Comparison of ENCODE assay signal across 32 cellular contexts in genomic region chr2:33425156-33425555, GRCh38. TPM values are rescaled to one million over a fixed set of nuclear protein-coding genes. Genes with fewer than 3 reads are reported as not detected.
DNase-seq lines count a peak whose midpoint lies in the region; ATAC-seq, FAIRE-seq and TF ChIP-seq lines count a peak whose summit lies in the region.
"Had no signal": no experiment of that assay in that cellular context is flagged by ENCODE, and none has a peak within 500 bp of the region (broad histone marks: within the 10 kb centered on the region; RNA-seq: fewer than 3 reads in every experiment).

No MANE protein-coding gene starts in this region.

- in situ Hi-C loops in IMR-90 (cut with MboI; ENCODE audit: low sequenced_read_pairs): no loop called here

- peak overlapping the region; percentile 55 to 76; a peak in 3 of 4 replicates for H4K8ac ChIP-seq in IMR-90 (ENCODE audit: low read depth in 2 of 2, low read length in 2 of 2)

- H3K27me3 ChIP-seq in SK-N-SH (ENCODE audit: insufficient read depth) (no peaks in the 10 kb centered on the region), IMR-90 (ENCODE audit: control insufficient read depth, insufficient read depth, low read length) (no peaks in the 10 kb centered on the region), endothelial cell of umbilical vein (ENCODE audit: control insufficient read depth in 2 of 2, insufficient read depth in 2 of 2, low read length in 2 of 2) (no peaks in the 10 kb centered on the region), smooth muscle cell (ENCODE audit: low read depth) (no peaks in the 10 kb centered on the region), testis (no peaks in the 10 kb centered on the region), neural progenitor cell (no peaks in the 10 kb centered on the region)

- peak overlapping the region; percentile 46; the same call in 1 of the 2 replicates for H4K5ac ChIP-seq in IMR-90 (ENCODE audit: low read depth, low read length)

- H2BK20ac ChIP-seq in IMR-90 (ENCODE audit: low read depth, low read length): peak overlapping the region; percentile 97

- peaks cover 2% of the 10 kb centered on the region for H3K27me3 Mint-ChIP-seq in neural progenitor cell (ENCODE audit: insufficient read depth, low read depth)

- H3K4me3 Mint-ChIP-seq in neural progenitor cell: no peak overlapping the region
- H3K4me3 Mint-ChIP-seq: CD4-positive, alpha-beta memory T cell had no signal

- H3K4me3 ChIP-seq in SK-N-SH (ENCODE audit: low read depth in 2 of 2, low read length in 1 of 2) (no peak overlapping the region), IMR-90 (ENCODE audit: insufficient read depth, low read depth, low read length) (no peak overlapping the region), endothelial cell of umbilical vein (replicated peaks in 1 of 3; ENCODE audit: insufficient read depth in 1 of 3, low read depth in 1 of 3, low read length in 3 of 3) (no peak overlapping the region), smooth muscle cell (no peak overlapping the region), testis (no peak overlapping the region), neural progenitor cell (no peak overlapping the region)
- H3K4me3 ChIP-seq: K562, PC-9 had no signal

- CTCF ChIA-PET in SK-N-SH (lab: Yijun Ruan, JAX): no interaction called here
- CTCF ChIA-PET in IMR-90 (lab: Yijun Ruan, JAX): interaction anchor here (0.9 kb wide), 1 partner anchor 150 kb away, joined by 3 read pairs; no protein-coding TSS in a partner anchor
- CTCF ChIA-PET in endothelial cell of umbilical vein (lab: Charles Lee): interaction anchor here (0.7 to 1.6 kb wide), 4 partner anchors 11 to 29 kb away, joined by 3 to 7 read pairs (median 4); no protein-coding TSS in a partner anchor

- WGBS in SK-N-SH (ENCODE audit: low lambda C conversion rate): 68% methylated on average over 1 of the region's 1 CpG
- WGBS in IMR-90 (ENCODE audit: extremely low coverage in 2 of 2, insufficient read length in 1 of 2), 2 experiments: no CpG with 5 or more reads among the region's 1 CpG
- 88% methylated on average over 1 of the region's 1 CpG for WGBS in smooth muscle cell (ENCODE audit: low lambda C conversion rate)
- 96 to 100% methylated on average over 1 of the region's 1 CpG for WGBS in testis, 2 donors

- TF ChIP-seq CTCF in SK-N-SH (IDR thresholded peaks at IDR 0.05) (no peak), IMR-90 (conservative IDR thresholded peaks at IDR 0.05; ENCODE audit: low read depth, low read length) (no peak), endothelial cell of umbilical vein (IDR thresholded peaks at IDR 0.05; ENCODE audit: extremely low read depth in 1 of 2, insufficient read depth in 1 of 2, low read depth in 1 of 2, low read length in 2 of 2) (no peak), smooth muscle cell (IDR thresholded peaks at IDR 0.05; ENCODE audit: borderline replicate concordance, insufficient read depth, poor library complexity, severe bottlenecking) (no peak), testis (IDR thresholded peaks at IDR 0.05) (no peak), neural progenitor cell (IDR thresholded peaks at IDR 0.05) (no peak)

- no peak overlapping the region for H3K27ac Mint-ChIP-seq in neural progenitor cell
- H3K27ac Mint-ChIP-seq: CD4-positive, alpha-beta memory T cell had no signal

- peak overlapping the region; percentile 41 for H2BK5ac ChIP-seq in IMR-90 (ENCODE audit: low read depth, low read length, poor library complexity, severe bottlenecking)

- POLR2A ChIA-PET in SK-N-SH (lab: Yijun Ruan, JAX): no interaction called here
- POLR2A ChIA-PET in IMR-90 (lab: Charles Lee; ENCODE audit: unreplicated experiment): no interaction called here
- POLR2A ChIA-PET in endothelial cell of umbilical vein (lab: Charles Lee): no interaction called here

- peak overlapping the region; percentile 86 for H4K91ac ChIP-seq in IMR-90 (ENCODE audit: insufficient read depth, low read depth, low read length)

- H2BK15ac ChIP-seq in IMR-90 (ENCODE audit: low read depth, low read length): peak overlapping the region; percentile 93; the same call in 2 of the 3 replicates

- H4K20me1 ChIP-seq in SK-N-SH (ENCODE audit: insufficient read depth) (no peaks in the 10 kb centered on the region), IMR-90 (ENCODE audit: insufficient read depth, low read length) (no peaks in the 10 kb centered on the region), endothelial cell of umbilical vein (replicated peaks; ENCODE audit: control insufficient read depth, extremely low read depth, insufficient read depth, low read length) (no peaks in the 10 kb centered on the region), smooth muscle cell (ENCODE audit: low read depth) (no peaks in the 10 kb centered on the region), neural progenitor cell (ENCODE audit: low read depth) (no peaks in the 10 kb centered on the region)

- H3K23ac ChIP-seq in IMR-90 (ENCODE audit: low read depth, low read length): peak overlapping the region; percentile 49; the same call in 1 of the 2 replicates

- H3K36me3 ChIP-seq in SK-N-SH (replicated peaks in 1 of 2; ENCODE audit: control insufficient read depth in 1 of 2, insufficient read depth in 2 of 2, low read length in 1 of 2): no peaks in the 10 kb centered on the region
- H3K36me3 ChIP-seq in IMR-90 (ENCODE audit: control insufficient read depth, insufficient read depth, low read length): no peaks in the 10 kb centered on the region
- H3K36me3 ChIP-seq in endothelial cell of umbilical vein (ENCODE audit: control insufficient read depth in 2 of 2, extremely low read depth in 1 of 2, insufficient read depth in 2 of 2, low read length in 2 of 2): no peaks in the 10 kb centered on the region
- no peaks in the 10 kb centered on the region for H3K36me3 ChIP-seq in smooth muscle cell (ENCODE audit: low read depth)
- H3K36me3 ChIP-seq in testis (ENCODE audit: low read depth, missing control alignments): no peaks in the 10 kb centered on the region
- no peaks in the 10 kb centered on the region for H3K36me3 ChIP-seq in neural progenitor cell

- H3K56ac ChIP-seq in IMR-90 (ENCODE audit: extremely low read depth, insufficient read depth, low read length): 0 out of 2 replicates have a peak overlapping the region, but pooled peaks have one; percentile 33

- H2BK120ac ChIP-seq in IMR-90 (ENCODE audit: low read depth, low read length): peak overlapping the region; percentile 96

- H3F3A ChIP-seq in SK-N-SH (replicated peaks; ENCODE audit: insufficient read depth) (peaks cover 50% of the 10 kb centered on the region), smooth muscle cell (ENCODE audit: low read depth) (no peaks in the 10 kb centered on the region), neural progenitor cell (ENCODE audit: low read depth) (no peaks in the 10 kb centered on the region)

- no peaks in the 10 kb centered on the region for H3K9me3 ChIP-seq in SK-N-SH
- no peaks in the 10 kb centered on the region for H3K9me3 ChIP-seq in IMR-90 (ENCODE audit: control insufficient read depth, insufficient read depth, low read length)
- no peaks in the 10 kb centered on the region for H3K9me3 ChIP-seq in endothelial cell of umbilical vein (replicated peaks; ENCODE audit: control insufficient read depth, insufficient read depth, low read length)
- H3K9me3 ChIP-seq in smooth muscle cell (replicated peaks; ENCODE audit: low read depth): no peaks in the 10 kb centered on the region
- no peaks in the 10 kb centered on the region for H3K9me3 ChIP-seq in testis
- no peaks in the 10 kb centered on the region for H3K9me3 ChIP-seq in neural progenitor cell (ENCODE audit: low read depth)

- peak overlapping the region; percentile 92 for H3K14ac ChIP-seq in IMR-90 (replicated peaks; ENCODE audit: low read depth, low read length)

- TF ChIP-seq RAD21 in SK-N-SH (IDR thresholded peaks at IDR 0.05; ENCODE audit: low read length) (no peak), IMR-90 (IDR thresholded peaks at IDR 0.05; ENCODE audit: low read length) (no peak)

- H3K9me2 ChIP-seq in SK-N-SH: no peaks in the 10 kb centered on the region

- peak overlapping the region; percentile 73; the same call in 1 of the 2 replicates for H3K18ac ChIP-seq in IMR-90 (ENCODE audit: low read depth, low read length)

- H3K4me1 ChIP-seq in SK-N-SH (ENCODE audit: control insufficient read depth in 1 of 2, insufficient read depth in 2 of 2, low read depth in 1 of 2, low read length in 1 of 2): peaks cover 0 to 23% of the 10 kb centered on the region in 2 experiments; a peak in 2 of 4 replicates
- peaks cover 16% of the 10 kb centered on the region for H3K4me1 ChIP-seq in IMR-90 (ENCODE audit: control insufficient read depth, insufficient read depth, low read length)
- H3K4me1 ChIP-seq in endothelial cell of umbilical vein (ENCODE audit: control insufficient read depth, extremely low read depth, insufficient read depth, low read length): peaks cover 20% of the 10 kb centered on the region
- H3K4me1 ChIP-seq in smooth muscle cell (ENCODE audit: low read depth): no peaks in the 10 kb centered on the region
- H3K4me1 ChIP-seq in testis: no peaks in the 10 kb centered on the region
- no peaks in the 10 kb centered on the region for H3K4me1 ChIP-seq in neural progenitor cell

- peaks cover 2% of the 10 kb centered on the region for H3K9me3 Mint-ChIP-seq in neural progenitor cell

- TF ChIP-seq EP300 in SK-N-SH (IDR thresholded peaks at IDR 0.05; ENCODE audit: borderline replicate concordance in 1 of 2, low read depth in 1 of 2, low read length in 1 of 2): no peak

- no peak for TF ChIP-seq POLR2A in IMR-90 (IDR thresholded peaks at IDR 0.05; ENCODE audit: low read depth, low read length)
- TF ChIP-seq POLR2A in endothelial cell of umbilical vein (IDR thresholded peaks at IDR 0.05; ENCODE audit: low read depth, low read length): no peak
- TF ChIP-seq POLR2A in testis (IDR thresholded peaks at IDR 0.05): no peak

- H3K4me2 ChIP-seq in SK-N-SH: no peak overlapping the region
- H3K4me2 ChIP-seq in IMR-90 (ENCODE audit: low read depth, low read length): no peak overlapping the region
- H3K4me2 ChIP-seq in endothelial cell of umbilical vein (ENCODE audit: insufficient read depth, low read length): no peak overlapping the region
- no peak overlapping the region for H3K4me2 ChIP-seq in smooth muscle cell
- H3K4me2 ChIP-seq in neural progenitor cell: no peak overlapping the region
- H3K4me2 ChIP-seq: PC-9 had no signal

- ATAC-seq in SK-N-SH treated with all-trans-retinoic acid at 6 μM for 48 hours (no peak), IMR-90 (ENCODE audit: low read depth) (no peak)
- ATAC-seq: HepG2, K562 had no signal

- peak overlapping the region; percentile 20 for H2AK9ac ChIP-seq in IMR-90 (replicated peaks; ENCODE audit: low read depth, low read length, poor library complexity)

- peaks cover 18% of the 10 kb centered on the region; the same call in 1 of the 2 replicates for H3K9me1 ChIP-seq in IMR-90 (ENCODE audit: insufficient read depth, low read length)
- H3K9me1 ChIP-seq in endothelial cell of umbilical vein (replicated peaks; ENCODE audit: control insufficient read depth, extremely low read depth, insufficient read depth, low read length): no peaks in the 10 kb centered on the region

- H3K9ac ChIP-seq in SK-N-SH (peak overlapping the region; percentile 4; the same call in 1 of the 2 replicates), IMR-90 (ENCODE audit: low read depth, low read length) (no peak overlapping the region), endothelial cell of umbilical vein (replicated peaks; ENCODE audit: extremely low read depth, insufficient read depth, low read length) (no peak overlapping the region), smooth muscle cell (ENCODE audit: low read depth) (no peak overlapping the region), neural progenitor cell (no peak overlapping the region)

- H3K4ac ChIP-seq in IMR-90 (ENCODE audit: low read depth, low read length): peak overlapping the region; percentile 95

- intact Hi-C loops in IMR-90 (cut with micrococcal nuclease): no loop called here
- intact Hi-C loops in endothelial cell of umbilical vein (cut with micrococcal nuclease): no loop called here
- intact Hi-C loops in testis (cut with DNase I; ENCODE audit: low total_unique reads): no loop called here

- no peaks in the 10 kb centered on the region for H3K79me1 ChIP-seq in IMR-90 (ENCODE audit: low read depth in 1 of 2, low read length in 2 of 2)

- H3K27ac ChIP-seq in SK-N-SH (ENCODE audit: low read depth in 2 of 2, low read length in 1 of 2): peak overlapping the region; percentile 59 to 91; a peak in 3 of 4 replicates
- H3K27ac ChIP-seq in IMR-90 (ENCODE audit: insufficient read depth, low read length): no peak overlapping the region
- peak overlapping the region; percentile 12 for H3K27ac ChIP-seq in endothelial cell of umbilical vein (ENCODE audit: insufficient read depth, low read depth, low read length)
- peak overlapping the region; percentile 65 for H3K27ac ChIP-seq in smooth muscle cell (ENCODE audit: low read depth)
- no peak overlapping the region for H3K27ac ChIP-seq in testis
- H3K27ac ChIP-seq in neural progenitor cell: no peak overlapping the region
- H3K27ac ChIP-seq: 22Rv1, HL-60, PC-9 had no signal

- H2AFZ ChIP-seq in SK-N-SH (ENCODE audit: low read depth): no peak overlapping the region
- no peak overlapping the region for H2AFZ ChIP-seq in IMR-90 (replicated peaks; ENCODE audit: low read length, poor library complexity)
- no peak overlapping the region for H2AFZ ChIP-seq in endothelial cell of umbilical vein (ENCODE audit: low read depth, low read length)
- H2AFZ ChIP-seq in smooth muscle cell (ENCODE audit: low read depth): no peak overlapping the region
- no peak overlapping the region for H2AFZ ChIP-seq in neural progenitor cell (replicated peaks)
- H2AFZ ChIP-seq: PC-9 had no signal

- BruUV-seq in IMR-90 (replicated peaks; lab: Mats Ljungman, UMichigan) (no TSS peak), endothelial cell of umbilical vein (replicated peaks; lab: Mats Ljungman, UMichigan) (no TSS peak)

- peaks cover 1% of the 10 kb centered on the region for H3K36me3 Mint-ChIP-seq in neural progenitor cell
- H3K36me3 Mint-ChIP-seq: CD4-positive, alpha-beta memory T cell had no signal

- H3K4me1 Mint-ChIP-seq in neural progenitor cell: no peaks in the 10 kb centered on the region
- H3K4me1 Mint-ChIP-seq: CD4-positive, alpha-beta memory T cell had no signal

- H2AK5ac ChIP-seq in IMR-90 (ENCODE audit: low read depth, low read length): peak overlapping the region; percentile 87

- DNase-seq in SK-N-SH (no peak), IMR-90 (no peak), endothelial cell of umbilical vein (ENCODE audit: low read depth, low spot score) (no peak), smooth muscle cell (lab: John Stamatoyannopoulos, UW; ENCODE audit: unreplicated experiment) (no peak), ureter (ENCODE audit: low spot score) (no peak), testis (no peak), neural progenitor cell (ENCODE audit: low spot score) (no peak)
- DNase-seq: C1 segment of cervical spinal cord; CD4-positive, alpha-beta memory T cell; COR-L47; GF-D8; Kasumi-1; MV-4-11; NCI-H1105; NCI-H1436 treated with DMSO at 0.1 percent for 48 hours; NCI-H187 treated with DMSO at 0.1 percent for 48 hours; NCI-H2171 treated with DMSO at 0.1 percent for 48 hours; NCI-H446; NCI-H524 treated with DMSO at 0.1 percent for 48 hours; NCI-H82; NK-92 treated with Interleukin-12 subunit alpha and Interleukin-12 subunit beta, amount 100 ng/mL, for 24 hours; PC-9; Right ventricle myocardium superior; RPMI8226; SW 1271 had no signal

- no peak for FAIRE-seq in endothelial cell of umbilical vein (lab: Jason Lieb, UNC)
- FAIRE-seq: GM12891, H1, HepG2, K562 had no signal

- H3K79me2 ChIP-seq in SK-N-SH (ENCODE audit: insufficient read depth) (no peaks in the 10 kb centered on the region), endothelial cell of umbilical vein (ENCODE audit: control insufficient read depth, insufficient read depth, low read length) (no peaks in the 10 kb centered on the region), smooth muscle cell (ENCODE audit: low read depth) (no peaks in the 10 kb centered on the region), neural progenitor cell (ENCODE audit: low read depth) (no peaks in the 10 kb centered on the region)

- dilution Hi-C loops in IMR-90 (cut with HindIII; ENCODE audit: low sequenced_read_pairs, unreplicated experiment) (no loop called here), endothelial cell of umbilical vein (cut with MboI; ENCODE audit: extremely low pct_ligation_motif_present, low sequenced_read_pairs) (no loop called here)

RNA-seq across cellular contexts. Expression of gene RASGRP3, which starts 51.3 kb away (rescaled TPM):
- polyA plus RNA-seq in SK-N-SH (2012; rRNA removed): 72.5 and 152 TPM in 2 replicates
- 26.2 and 31.8 TPM in 2 replicates for polyA plus RNA-seq in SK-N-SH (2012; cell fraction: cytosol; rRNA removed)
- 604 and 757 TPM in 2 replicates for polyA plus RNA-seq in SK-N-SH (2012; cell fraction: nucleus; rRNA removed)
- 2.5 and 3.0 TPM in 2 replicates for total RNA-seq in IMR-90 (2012; rRNA removed)
- polyA plus RNA-seq in IMR-90 (2012; rRNA removed): 0.87 and 1.7 TPM in 2 replicates
- 0.42 and 0.52 TPM in 2 replicates for polyA plus RNA-seq in IMR-90 (2012; cell fraction: cytosol; rRNA removed)
- polyA plus RNA-seq in IMR-90 (2012; cell fraction: nucleus; rRNA removed; ENCODE audit: low replicate concordance): 0.48 and 2.8 TPM in 2 replicates
- 39.6 and 42.1 TPM in 2 replicates for total RNA-seq in endothelial cell of umbilical vein
- 14.3 and 16.0 TPM in 2 replicates for polyA plus RNA-seq in endothelial cell of umbilical vein
- 6.0 and 9.7 TPM in 2 replicates for polyA plus RNA-seq in endothelial cell of umbilical vein (2011; cell fraction: cytosol; rRNA removed)
- 30.4 and 31.8 TPM in 2 replicates for polyA plus RNA-seq in endothelial cell of umbilical vein (2011; cell fraction: nucleus; rRNA removed)
- polyA plus RNA-seq in endothelial cell of umbilical vein (2012): 3.1 and 8.9 TPM in 2 replicates
- 60.3 and 65.5 TPM in 2 replicates for polyA minus RNA-seq in endothelial cell of umbilical vein
- not detected for polyA minus RNA-seq in endothelial cell of umbilical vein (2011; cell fraction: cytosol; rRNA and poly(A)+ RNA removed)
- 31.3 and 73.1 TPM in 2 replicates for polyA minus RNA-seq in endothelial cell of umbilical vein (2011; cell fraction: nucleus; rRNA and poly(A)+ RNA removed)
- total RNA-seq in smooth muscle cell: 0.31 and 0.49 TPM in 2 replicates
- polyA plus RNA-seq in smooth muscle cell: 0.10 and 0.48 TPM in 2 replicates
- 9.9 TPM for total RNA-seq in ureter
- 10 to 100 TPM in 1 of 2 donors, 1 to 10 TPM in 1; 8.2 to 26.3 TPM for total RNA-seq in testis
- 2.8 TPM for polyA plus RNA-seq in testis (ENCODE audit: insufficient read depth, low read depth, low replicate concordance)
- not detected in 2 replicates for total RNA-seq in neural progenitor cell (ENCODE audit: low replicate concordance)
- total RNA-seq: H1, HepG2 had no signal

Comparison
In these comparisons a context has a peak if more than half of its experiments do, and no peak if none do; other contexts are left out.
1. H3K27ac ChIP-seq: peak in SK-N-SH (2 of 2), endothelial cell of umbilical vein (single experiment) and smooth muscle cell (single experiment); none in IMR-90 (single experiment), testis (0 of 2) and neural progenitor cell (single experiment).